20 cellular contexts compared by ENCODE assay signal in genomic region chr2:38405917-38406596, GRCh38. TPM values are rescaled to one million over a fixed set of nuclear protein-coding genes. Genes with fewer than 3 reads are reported as not detected.
A peak's percentile ranks its signal among the peaks of the same experiment; 100 is the strongest.
DNase-seq lines count a peak whose midpoint lies in the region; ATAC-seq and TF ChIP-seq lines count a peak whose summit lies in the region.
"Had no signal": no experiment of that assay in that cellular context is flagged by ENCODE, and none has a peak within 500 bp of the region (broad histone marks: within the 10 kb centered on the region; RNA-seq: fewer than 3 reads in every experiment).

No MANE protein-coding gene starts in this region.

- H3K27me3 ChIP-seq in right cardiac atrium (ENCODE audit: control insufficient read depth, insufficient read depth) (no peaks in the 10 kb centered on the region), right atrium auricular region (no peaks in the 10 kb centered on the region), hepatocyte (no peaks in the 10 kb centered on the region), gastrocnemius medialis (no peaks in the 10 kb centered on the region)
- H3K27me3 ChIP-seq: body of pancreas, neutrophil had no signal

- intact Hi-C loops in right cardiac atrium (cut with DNase I) (no loop called here), gastrocnemius medialis (cut with DNase I; ENCODE audit: low total_unique reads) (no loop called here)

- no peak overlapping the region for H3K4me3 ChIP-seq in right cardiac atrium (ENCODE audit: low read length)
- no peak overlapping the region for H3K4me3 ChIP-seq in right atrium auricular region
- no peak overlapping the region for H3K4me3 ChIP-seq in hepatocyte
- H3K4me3 ChIP-seq in gastrocnemius medialis, result no peak overlapping the region
- H3K4me3 ChIP-seq: body of pancreas, mucosa of descending colon had no signal

- H3K9me3 ChIP-seq in right cardiac atrium (ENCODE audit: control insufficient read depth, low read length) (no peaks in the 10 kb centered on the region), right atrium auricular region (peaks cover 0 to 2% of the 10 kb centered on the region in 2 donors), hepatocyte (ENCODE audit: low read depth) (no peaks in the 10 kb centered on the region), gastrocnemius medialis (no peaks in the 10 kb centered on the region)
- H3K9me3 ChIP-seq: body of pancreas, mucosa of descending colon, neutrophil had no signal

- H3K9me2 ChIP-seq in hepatocyte (replicated peaks; ENCODE audit: insufficient read depth), result no peaks in the 10 kb centered on the region

- ATAC-seq in right cardiac atrium, result no peak
- ATAC-seq in gastrocnemius medialis, result no peak
- no peak for ATAC-seq in HG02623 (IDR thresholded peaks at IDR 0.05; ENCODE audit: unreplicated experiment)

- H3K4me1 ChIP-seq in right cardiac atrium (ENCODE audit: control insufficient read depth, insufficient read depth, low read length) (peaks cover 4% of the 10 kb centered on the region), right atrium auricular region (peaks cover 0 to 19% of the 10 kb centered on the region in 2 donors), hepatocyte (ENCODE audit: insufficient read depth) (peaks cover 10% of the 10 kb centered on the region), gastrocnemius medialis (peaks cover 11 to 37% of the 10 kb centered on the region in 2 donors)

- TF ChIP-seq CTCF in right atrium auricular region (IDR thresholded peaks at IDR 0.05) (no peak), hepatocyte (IDR thresholded peaks at IDR 0.05; ENCODE audit: poor library complexity) (no peak), gastrocnemius medialis (IDR thresholded peaks at IDR 0.05 in 4 of 5, conservative IDR thresholded peaks at IDR 0.05 in 1 of 5) (no peak)

- H3K36me3 ChIP-seq in right atrium auricular region (no peaks in the 10 kb centered on the region), hepatocyte (replicated peaks; ENCODE audit: insufficient read depth, low read depth) (no peaks in the 10 kb centered on the region), gastrocnemius medialis (no peaks in the 10 kb centered on the region)
- H3K36me3 ChIP-seq: neutrophil had no signal

- in situ Hi-C loops in gastrocnemius medialis (cut with MboI; ENCODE audit: low sequenced_read_pairs in 4 of 4), result no loop called here

- H3K79me2 ChIP-seq in hepatocyte, result no peaks in the 10 kb centered on the region

- H2AFZ ChIP-seq in hepatocyte, result no peak overlapping the region

- H4K20me1 ChIP-seq in hepatocyte (ENCODE audit: insufficient read depth, poor library complexity, severe bottlenecking), result no peaks in the 10 kb centered on the region

- DNase-seq in right cardiac atrium, result no peak
- DNase-seq in right atrium auricular region (ENCODE audit: low spot score), result no peak
- DNase-seq in hepatocyte (ENCODE audit: low spot score), result no peak
- no peak for DNase-seq in gastrocnemius medialis
- no peak for DNase-seq in SW 1271 (lab: John Stamatoyannopoulos, UW)
- DNase-seq in dermis blood vessel endothelial cell, result no peak
- no peak for DNase-seq in hippocampal formation (lab: John Stamatoyannopoulos, UW)
- DNase-seq: activated naive CD4-positive, alpha-beta T cell treated with anti-CD3 and anti-CD28 coated beads, Interleukin-2, amount 50 U/mL, for 16 hours; DMS 273 treated with DMSO at 0.1 percent for 48 hours; erythroblast; GF-D8; mucosa of descending colon; NCI-H1436; NCI-H82; stimulated activated CD4-positive, alpha-beta T cell treated with anti-CD3 and anti-CD28 coated beads, Interleukin-4, amount 100 ng/mL, for 4 hours; stimulated activated CD8-positive, alpha-beta memory T cell treated with anti-CD3 and anti-CD28 coated beads, Interleukin-4, amount 100 ng/mL, for 48 hours had no signal

- no peak overlapping the region for H3K4me2 ChIP-seq in hepatocyte

- no peak for TF ChIP-seq POLR2A in gastrocnemius medialis (IDR thresholded peaks at IDR 0.05)

- H3K27ac ChIP-seq in right cardiac atrium (ENCODE audit: low read length) (peak overlapping the region; percentile 65), right atrium auricular region (peak overlapping the region in 1 of 2 donors; percentile 55), hepatocyte (peak overlapping the region; percentile 51), gastrocnemius medialis (peak overlapping the region; percentile 45 to 60 (median 58))
- H3K27ac ChIP-seq: C4-2B, neutrophil had no signal

- WGBS in right cardiac atrium, result 70% methylated on average over 9 of the region's 9 CpGs
- 84% methylated on average over 9 of the region's 9 CpGs for WGBS in hepatocyte (ENCODE audit: low lambda C conversion rate, missing lambda C conversion rate)

RNA-seq across cellular contexts. Expression of gene ATL2, which starts 29.0 kb away (rescaled TPM):
- total RNA-seq in right cardiac atrium (10 to 100 TPM; 37.4 to 53.5 (median 41.6) TPM), right atrium auricular region (10 to 100 TPM; 33.9 to 51.1 TPM), hepatocyte (66.5 and 72.4 TPM in 2 replicates), gastrocnemius medialis (100 to 1,000 TPM in 2 of 4 donors, 10 to 100 TPM in 2; 60.1 to 130 (median 108) TPM), dermis blood vessel endothelial cell (107 and 129 TPM in 2 replicates)
- polyA plus RNA-seq in right cardiac atrium (19.9 TPM), hepatocyte (28.0 and 30.1 TPM in 2 replicates)
